8 cellular contexts compared by ENCODE assay signal in genomic region chr13:46553521-46553885, GRCh38. TPM values are rescaled to one million over a fixed set of nuclear protein-coding genes. Genes with fewer than 3 reads are reported as not detected.
DNase-seq lines count a peak whose midpoint lies in the region; ATAC-seq, FAIRE-seq and TF ChIP-seq lines count a peak whose summit lies in the region.

No MANE protein-coding gene starts in this region.

- H4K20me1 ChIP-seq in K562 (replicated peaks; ENCODE audit: control insufficient read depth, insufficient read depth, low read length) (peaks cover 4% of the 10 kb centered on the region; the same call in 1 of the 2 replicates), HepG2 (ENCODE audit: insufficient read depth, low read length) (peaks cover 9% of the 10 kb centered on the region; the same call in 1 of the 2 replicates)

- H3K4me3 ChIP-seq in HUES64 (ENCODE audit: low read length) (peak overlapping the region; percentile 76), K562 (peak overlapping the region; percentile 77), HepG2 (replicated peaks in 1 of 3; ENCODE audit: insufficient read depth in 1 of 3, low read depth in 2 of 3, low read length in 3 of 3) (peak overlapping the region; percentile 69 to 98 (median 79)), tibial artery (peak overlapping the region; percentile 94 to 98)

- DNase-seq in K562 (ENCODE audit: extremely low read depth in 1 of 4, low spot score in 3 of 4) (peak in 3 of 4 experiments; percentile 15 to 45 (median 36)), HepG2 (ENCODE audit: low spot score) (no peak), tibial artery (peak; percentile 29 to 68), NOMO-1 treated with dmso at 0.1 percent for 144 hours (lab: John Stamatoyannopoulos, UW; ENCODE audit: unreplicated experiment) (no peak), H4 (ENCODE audit: low spot score) (no peak), hepatic stellate cell (ENCODE audit: low spot score) (no peak)

- TF ChIP-seq CTCF in K562 (IDR thresholded peaks at IDR 0.05 in 2 of 3, conservative IDR thresholded peaks at IDR 0.05 in 1 of 3; ENCODE audit: insufficient read depth in 2 of 3, low read depth in 1 of 3, low read length in 3 of 3) (no peak), HepG2 (CRISPR knock-in tag; IDR thresholded peaks at IDR 0.05) (no peak), tibial artery (IDR thresholded peaks at IDR 0.05) (no peak)

- in situ Hi-C loops in K562 (cut with MboI) (no loop called here), HepG2 (cut with HindIII; ENCODE audit: extremely low pct_ligation_motif_present, low pct_unique_long_range_greater_than_20kb) (loop anchor here (5.0 kb wide), 1 partner anchor 169 kb away; no protein-coding TSS in a partner anchor)

- H3K36me3 ChIP-seq in HUES64 (ENCODE audit: insufficient read depth, low read length) = no peaks in the 10 kb centered on the region
- H3K36me3 ChIP-seq in K562 (ENCODE audit: control insufficient read depth, insufficient read depth, low read length) = no peaks in the 10 kb centered on the region
- H3K36me3 ChIP-seq in HepG2 (replicated peaks in 1 of 2; ENCODE audit: control insufficient read depth in 1 of 2, insufficient read depth in 2 of 2, low read length in 2 of 2) = no peaks in the 10 kb centered on the region
- H3K36me3 ChIP-seq in tibial artery = no peaks in the 10 kb centered on the region

- peak; percentile 2 for ATAC-seq in GM19328 (IDR thresholded peaks at IDR 0.05; ENCODE audit: unreplicated experiment)
- ATAC-seq in K562 = peak; percentile 42
- ATAC-seq in HepG2 = peak; percentile 30

- intact Hi-C loops in K562 (cut with micrococcal nuclease) (loop anchor here (5.0 kb wide), 1 partner anchor 89 kb away; no protein-coding TSS in a partner anchor), HepG2 (cut with micrococcal nuclease; ENCODE audit: unreplicated experiment) (loop anchor here (5.0 to 10.0 kb wide), 2 partner anchors 131 to 244 kb away; partner anchors contain the start of gene ESD), tibial artery (cut with DNase I; ENCODE audit: low total_unique reads) (loop anchor here (2.0 to 10.0 kb wide), 2 partner anchors 131 to 167 kb away; no protein-coding TSS in a partner anchor)

- H3K4me1 ChIP-seq in HUES64 (ENCODE audit: insufficient read depth, low read length) = peaks cover 12% of the 10 kb centered on the region
- peaks cover 9 to 17% of the 10 kb centered on the region in 2 experiments; a peak in 4 of 5 replicates for H3K4me1 ChIP-seq in K562 (replicated peaks in 1 of 2; ENCODE audit: control insufficient read depth in 2 of 2, insufficient read depth in 2 of 2, low read length in 2 of 2)
- H3K4me1 ChIP-seq in HepG2 (ENCODE audit: insufficient read depth, low read length) = peaks cover 34% of the 10 kb centered on the region
- H3K4me1 ChIP-seq in tibial artery = peaks cover 0 to 32% (median 18%) of the 10 kb centered on the region in 4 donors

- no peak for TF ChIP-seq POLR2A in K562 (conservative IDR thresholded peaks at IDR 0.05)
- no peak for TF ChIP-seq POLR2A in HepG2 (IDR thresholded peaks at IDR 0.05; ENCODE audit: insufficient read depth in 1 of 2, low read depth in 2 of 2, low read length in 2 of 2)

- H3K27me3 ChIP-seq in HUES64 (ENCODE audit: insufficient read depth, low read length) (peaks cover 26% of the 10 kb centered on the region), K562 (ENCODE audit: control insufficient read depth in 2 of 2, insufficient read depth in 2 of 2, low read length in 2 of 2) (no peaks in the 10 kb centered on the region), HepG2 (ENCODE audit: control insufficient read depth in 1 of 2, insufficient read depth in 2 of 2, low read length in 2 of 2) (no peaks in the 10 kb centered on the region; a peak in 1 of 5 replicates), tibial artery (no peaks in the 10 kb centered on the region)

- TF ChIP-seq EP300 in K562 (IDR thresholded peaks at IDR 0.05; ENCODE audit: low read length) = no peak
- no peak for TF ChIP-seq EP300 in HepG2 (IDR thresholded peaks at IDR 0.05; ENCODE audit: low read depth in 2 of 2, low read length in 2 of 2)
- no peak for TF ChIP-seq EP300 in HepG2 (CRISPR knock-in tag; IDR thresholded peaks at IDR 0.05; ENCODE audit: borderline replicate concordance)

- TF ChIP-seq RAD21 in K562 (CRISPR knock-in tag; conservative IDR thresholded peaks at IDR 0.05 in 1 of 2, IDR thresholded peaks at IDR 0.05 in 1 of 2) (no peak), HepG2 (CRISPR knock-in tag; IDR thresholded peaks at IDR 0.05) (no peak)

- under 1% methylated on average over 34 of the region's 34 CpGs for WGBS in HUES64
- no CpG with 5 or more reads among the region's 34 CpGs for WGBS in K562 (ENCODE audit: insufficient coverage, low coverage, missing lambda C conversion rate)
- 0% methylated on average over 13 of the region's 34 CpGs for WGBS in HepG2 (ENCODE audit: low lambda C conversion rate)

- FAIRE-seq in K562 (lab: Jason Lieb, UNC) = no peak
- no peak for FAIRE-seq in HepG2 (lab: Jason Lieb, UNC)

- H2AFZ ChIP-seq in K562 (ENCODE audit: low read depth, low read length) (peak overlapping the region; percentile 86), HepG2 (ENCODE audit: low read length) (no peak overlapping the region)

- CTCF ChIA-PET in K562 (lab: Yijun Ruan, JAX; ENCODE audit: low intra/inter-chr PET ratio) (no interaction called here), HepG2 (lab: Yijun Ruan, JAX; ENCODE audit: low intra/inter-chr PET ratio, low total read pairs) (interaction anchor here (3.3 kb wide), 1 partner anchor 168 kb away, joined by 63 read pairs; no protein-coding TSS in a partner anchor)

- H3K9me1 ChIP-seq in K562 (ENCODE audit: control insufficient read depth, insufficient read depth, low read length) = no peaks in the 10 kb centered on the region

- H3K9ac ChIP-seq in HUES64 (ENCODE audit: low read depth, low read length) (peak overlapping the region; percentile 72), K562 (ENCODE audit: insufficient read depth in 1 of 2, low read depth in 2 of 2, low read length in 2 of 2) (peak overlapping the region; percentile 82 to 99), HepG2 (ENCODE audit: insufficient read depth, low read depth, low read length) (peak overlapping the region; percentile 86)

- POLR2A ChIA-PET in K562 (lab: Yijun Ruan, JAX) (no interaction called here), HepG2 (lab: Yijun Ruan, JAX) (interaction anchor here (1.0 kb wide), 1 partner anchor 112 kb away, joined by 3 read pairs; no protein-coding TSS in a partner anchor)

- no TSS peak for BruUV-seq in K562 (replicated peaks; lab: Mats Ljungman, UMichigan)
- no TSS peak for BruUV-seq in HepG2 (replicated peaks; lab: Mats Ljungman, UMichigan)

- no peak overlapping the region for H3K27ac ChIP-seq in HUES64 (ENCODE audit: low read depth, low read length)
- peak overlapping the region; percentile 78 for H3K27ac ChIP-seq in K562 (ENCODE audit: extremely low read depth, low read depth, low read length)
- peak overlapping the region; percentile 71 for H3K27ac ChIP-seq in HepG2 (ENCODE audit: extremely low read length, insufficient read depth, low read length)
- H3K27ac ChIP-seq in tibial artery = peak overlapping the region; percentile 96 to 98

- peaks cover 48% of the 10 kb centered on the region for H3K79me2 ChIP-seq in K562 (ENCODE audit: control insufficient read depth, insufficient read depth, low read length)
- peaks cover 51% of the 10 kb centered on the region for H3K79me2 ChIP-seq in HepG2 (ENCODE audit: insufficient read depth, low read length)

- H3K4me2 ChIP-seq in K562 (ENCODE audit: insufficient read depth, low read length) (peak overlapping the region; percentile 84), HepG2 (ENCODE audit: low read depth, low read length) (peak overlapping the region; percentile 73)

- no peaks in the 10 kb centered on the region for H3K9me3 ChIP-seq in HUES64 (ENCODE audit: insufficient read depth, low read depth, low read length)
- H3K9me3 ChIP-seq in K562 (replicated peaks; ENCODE audit: control insufficient read depth, insufficient read depth, low read depth, low read length) = no peaks in the 10 kb centered on the region
- H3K9me3 ChIP-seq in HepG2 (ENCODE audit: low read length) = no peaks in the 10 kb centered on the region
- no peaks in the 10 kb centered on the region for H3K9me3 ChIP-seq in tibial artery

RNA-seq across cellular contexts. Expression of gene LRCH1, which starts 0.5 kb away (rescaled TPM):
- polyA plus RNA-seq in HUES64 (2013, experiment 1 of 2) = 3.7 TPM
- 6.1 TPM for polyA plus RNA-seq in HUES64 (2013, experiment 2 of 2)
- total RNA-seq in K562 (2011; cell fraction: chromatin; rRNA removed; ENCODE audit: low replicate concordance) = 23.7 and 30.0 TPM in 2 replicates
- 7.5 and 8.8 TPM in 2 replicates for total RNA-seq in K562 (2011; cell fraction: nucleolus; rRNA removed)
- 12.5 and 16.9 TPM in 2 replicates for total RNA-seq in K562 (2011; cell fraction: nucleoplasm; rRNA removed)
- total RNA-seq in K562 (2014; rRNA removed) (2.5 and 3.2 TPM in 2 replicates), K562 (2014; rRNA removed; fragmentation: Illumina TruSeq; extraction: Trizol) (3.7 and 4.3 TPM in 2 replicates), K562 (2015; rRNA removed; fragmentation: Illumina TruSeq; extraction: Trizol) (3.9 and 4.2 TPM in 2 replicates), K562 (2021) (5.7 and 6.5 TPM in 2 replicates), HepG2 (2016; rRNA removed; fragmentation: Illumina TruSeq; extraction: Trizol) (4.1 and 6.6 TPM in 2 replicates)
- polyA plus RNA-seq in K562 (2011; rRNA removed) (5.2 and 6.8 TPM in 2 replicates), K562 (2014; fragmentation: Illumina TruSeq; extraction: Trizol) (4.1 and 4.7 TPM in 2 replicates), K562 (2014; fragmentation: Nextera tagmentation; extraction: Ambion mirVana) (1 to 10 TPM; 1.1 to 1.2 TPM), K562 (2014; rRNA removed) (3.3 TPM in 2 replicates), HepG2 (2011; rRNA removed) (9.2 and 12.6 TPM in 2 replicates)
- 1.7 and 2.8 TPM in 2 replicates for polyA plus RNA-seq in K562 (2011; cell fraction: cytosol; rRNA removed)
- 7.5 and 9.0 TPM in 2 replicates for polyA plus RNA-seq in K562 (2011; cell fraction: nucleus; rRNA removed)
- polyA plus RNA-seq in K562 (2012) = 2.7 and 2.9 TPM in 2 replicates
- polyA minus RNA-seq in K562 (2011; rRNA and poly(A)+ RNA removed) = 13.6 and 15.7 TPM in 2 replicates
- polyA minus RNA-seq in K562 (2011; cell fraction: cytosol; rRNA and poly(A)+ RNA removed) = 2.8 and 3.1 TPM in 2 replicates
- 15.1 and 26.7 TPM in 2 replicates for polyA minus RNA-seq in K562 (2011; cell fraction: nucleus; rRNA and poly(A)+ RNA removed)
- 2.2 and 2.4 TPM in 2 replicates for total RNA-seq in HepG2 (2016; cell fraction: cytosol; rRNA removed; fragmentation: Illumina TruSeq; extraction: Trizol; ENCODE audit: low read depth)
- 4.2 and 6.0 TPM in 2 replicates for total RNA-seq in HepG2 (2016; cell fraction: insoluble cytoplasmic fraction; rRNA removed; fragmentation: Illumina TruSeq; extraction: Trizol)
- 3.5 and 3.9 TPM in 2 replicates for total RNA-seq in HepG2 (2016; cell fraction: membrane; rRNA removed; fragmentation: Illumina TruSeq; extraction: Trizol)
- 10.2 and 12.6 TPM in 2 replicates for total RNA-seq in HepG2 (2016; cell fraction: nucleus; rRNA removed; fragmentation: Illumina TruSeq; extraction: Trizol)
- polyA plus RNA-seq in HepG2 (2011; cell fraction: cytosol; rRNA removed) = 4.7 and 5.6 TPM in 2 replicates
- 9.3 and 10.3 TPM in 2 replicates for polyA plus RNA-seq in HepG2 (2011; cell fraction: nucleus; rRNA removed)
- polyA plus RNA-seq in HepG2 (2012) = 7.8 and 9.2 TPM in 2 replicates
- polyA plus RNA-seq in HepG2 (2016; cell fraction: cytosol; fragmentation: Illumina TruSeq; extraction: Trizol; ENCODE audit: low read depth) = 0.29 and 0.41 TPM in 2 replicates
- 6.5 and 7.8 TPM in 2 replicates for polyA plus RNA-seq in HepG2 (2016; cell fraction: insoluble cytoplasmic fraction; fragmentation: Illumina TruSeq; extraction: Trizol; ENCODE audit: low read depth)
- polyA plus RNA-seq in HepG2 (2016; cell fraction: membrane; fragmentation: Illumina TruSeq; extraction: Trizol; ENCODE audit: low read depth) = 1.3 and 1.7 TPM in 2 replicates
- 9.3 TPM in 2 replicates for polyA plus RNA-seq in HepG2 (2016; cell fraction: nucleus; fragmentation: Illumina TruSeq; extraction: Trizol; ENCODE audit: insufficient read depth, low read depth)
- polyA minus RNA-seq in HepG2 (2011; rRNA and poly(A)+ RNA removed; ENCODE audit: low replicate concordance) = 10.6 and 13.7 TPM in 2 replicates
- 8.0 and 9.5 TPM in 2 replicates for polyA minus RNA-seq in HepG2 (2011; cell fraction: cytosol; rRNA and poly(A)+ RNA removed)
- polyA minus RNA-seq in HepG2 (2011; cell fraction: nucleus; rRNA and poly(A)+ RNA removed) = 54.5 and 56.4 TPM in 2 replicates
- total RNA-seq in H4 (2014; rRNA removed; shearing (Covaris generic)) = 2.1 and 3.1 TPM in 2 replicates

Comparison
In these comparisons a context has a peak if more than half of its experiments do, and no peak if none do; other contexts are left out.
1. DNase-seq: peak in K562 (3 of 4) and tibial artery (2 of 2); none in HepG2 (single experiment), NOMO-1 treated with dmso at 0.1 percent for 144 hours (single experiment), H4 (single experiment) and hepatic stellate cell (single experiment).
2. Peak in every context shown above with its lines, with median percentiles within 50 percentile points of each other: ATAC-seq, H3K4me3 ChIP-seq and H3K9ac ChIP-seq.